8 cellular contexts compared by ENCODE assay signal in the genomic region with DNA sequence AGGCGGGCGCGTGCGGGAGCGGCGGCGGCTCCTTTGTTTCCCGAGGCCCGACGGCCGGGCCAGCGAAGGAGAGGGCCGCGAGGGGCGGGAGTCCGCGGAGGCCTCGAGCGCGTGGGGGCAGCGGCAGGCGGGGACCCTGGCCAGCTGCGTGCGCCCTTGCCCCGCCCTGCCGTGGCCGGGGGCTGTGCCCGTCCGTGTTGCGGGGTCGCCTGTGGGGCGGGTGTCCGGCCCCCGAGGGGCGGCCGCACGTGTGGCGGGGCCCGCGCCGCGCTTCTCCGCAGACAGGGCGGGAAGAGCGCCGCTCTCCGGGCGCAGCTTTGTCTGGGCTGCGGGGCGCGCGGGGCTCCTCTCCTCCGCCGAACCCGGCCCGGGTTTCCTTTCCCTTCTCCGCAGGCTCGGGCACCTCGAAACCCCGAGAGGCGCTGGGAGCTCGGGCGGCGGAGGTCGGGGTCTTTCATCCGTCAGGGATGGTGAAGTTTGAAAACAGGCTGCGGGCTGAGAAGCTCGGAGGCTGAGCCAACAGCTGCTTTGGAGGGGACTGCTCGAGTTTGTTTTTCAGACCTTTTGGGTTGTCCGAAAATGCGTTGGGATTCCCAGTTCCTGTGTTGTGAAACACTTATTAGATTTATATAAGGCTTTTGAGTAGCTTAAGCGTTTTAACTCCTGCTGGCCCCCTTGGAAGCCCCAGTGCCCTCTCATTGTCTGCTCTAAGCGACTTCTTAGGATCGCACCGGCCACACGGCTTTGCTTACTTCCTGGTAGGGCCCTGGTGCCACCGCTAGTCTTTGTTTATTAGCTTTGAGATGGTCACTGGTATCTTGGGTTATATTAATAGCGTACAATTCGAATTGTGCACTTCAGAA. TPM values are rescaled to one million over a fixed set of nuclear protein-coding genes. Genes with fewer than 3 reads are reported as not detected.
DNase-seq lines count a peak whose midpoint lies in the region; ATAC-seq, FAIRE-seq and TF ChIP-seq lines count a peak whose summit lies in the region.

No MANE protein-coding gene starts in this region.

- H3K27ac ChIP-seq in KOPT-K1 (ENCODE audit: low read depth, low read length, poor library complexity, severe bottlenecking) (peak overlapping the region; percentile 88), SK-N-MC (no peak overlapping the region), GM12878 (ENCODE audit: control insufficient read depth, insufficient read depth) (peak overlapping the region; percentile 95), iPS DF 6.9 (ENCODE audit: low read length) (no peak overlapping the region), rectal smooth muscle tissue (ENCODE audit: low read depth, low read length) (peak overlapping the region; percentile 92)

- no peak for TF ChIP-seq POLR2A in GM12878 (IDR thresholded peaks at IDR 0.05; ENCODE audit: low read depth, low read length)

- RAD21 ChIA-PET in GM12878 (lab: Charles Lee; ENCODE audit: unreplicated experiment), result interaction anchor here (0.6 to 8.7 kb wide), 20 partner anchors 9 to 465 kb away, joined by 3 to 197 read pairs (median 8); partner anchors contain the start of gene FBXL22

- no peak for TF ChIP-seq EP300 in GM12878 (IDR thresholded peaks at IDR 0.05; ENCODE audit: borderline replicate concordance in 1 of 2, control insufficient read depth in 1 of 2, low read depth in 2 of 2, low read length in 2 of 2)

- H3K36me3 ChIP-seq in KOPT-K1 (ENCODE audit: insufficient read depth, low read length) (no peaks in the 10 kb centered on the region), SK-N-MC (ENCODE audit: insufficient read depth, low read length) (no peaks in the 10 kb centered on the region), GM12878 (ENCODE audit: control insufficient read depth in 2 of 2, insufficient read depth in 2 of 2, low read length in 1 of 2) (no peaks in the 10 kb centered on the region), iPS DF 6.9 (ENCODE audit: control insufficient read depth, insufficient read depth, low read length) (no peaks in the 10 kb centered on the region), rectal smooth muscle tissue (ENCODE audit: control insufficient read depth, insufficient read depth, low read length) (no peaks in the 10 kb centered on the region)

- no peak for FAIRE-seq in GM12878 (lab: Jason Lieb, UNC)

- peak; percentile 65 for DNase-seq in Caki2 (ENCODE audit: low read depth)
- no peak for DNase-seq in SK-N-MC (ENCODE audit: low read depth, low spot score)
- no peak for DNase-seq in GM12878 (ENCODE audit: low read depth, low spot score)
- no peak for DNase-seq in iPS DF 6.9 (ENCODE audit: low read depth, low spot score)
- no peak for DNase-seq in NCI-H1048 (lab: John Stamatoyannopoulos, UW)

- no peaks in the 10 kb centered on the region for H3K27me3 ChIP-seq in GM12878 (replicated peaks in 1 of 2; ENCODE audit: control insufficient read depth in 2 of 2, insufficient read depth in 2 of 2, low read length in 1 of 2)
- H3K27me3 ChIP-seq in iPS DF 6.9 (ENCODE audit: control insufficient read depth, insufficient read depth, low read length), result peaks cover 52% of the 10 kb centered on the region
- no peaks in the 10 kb centered on the region for H3K27me3 ChIP-seq in rectal smooth muscle tissue (ENCODE audit: control insufficient read depth, insufficient read depth, low read length)

- POLR2A ChIA-PET in GM12878 (lab: Charles Lee), result interaction anchor here (0.6 to 8.7 kb wide), 24 partner anchors 9 to 620 kb away, joined by 3 to 110 read pairs (median 6); partner anchors contain the start of gene FBXL22

- H3K4me1 ChIP-seq in GM12878 (ENCODE audit: control insufficient read depth, insufficient read depth, low read length) (peaks cover 30% of the 10 kb centered on the region), iPS DF 6.9 (ENCODE audit: control insufficient read depth, insufficient read depth, low read length) (no peaks in the 10 kb centered on the region), rectal smooth muscle tissue (ENCODE audit: control insufficient read depth, insufficient read depth, low read length) (peaks cover 37% of the 10 kb centered on the region)

- peak; percentile 27 for TF ChIP-seq RAD21 in GM12878 (IDR thresholded peaks at IDR 0.05; ENCODE audit: insufficient read depth, low read depth, low read length)

- H2AFZ ChIP-seq in GM12878 (ENCODE audit: control insufficient read depth, low read depth, low read length), result peak overlapping the region; percentile 38; the same call in 1 of the 2 replicates

- SMC1A ChIA-PET in GM12878 (lab: Charles Lee; ENCODE audit: uncharacterized antibody, unreplicated experiment), result interaction anchor here (1.0 to 8.7 kb wide), 20 partner anchors 8 to 94 kb away, joined by 3 to 151 read pairs (median 11); partner anchors contain the start of gene FBXL22

- 2% methylated on average over 60 of the region's 79 CpGs for WGBS in GM12878 (ENCODE audit: insufficient coverage, insufficient replicate concordance, low lambda C conversion rate, missing lambda C conversion rate)
- WGBS in iPS DF 6.9 (ENCODE audit: insufficient coverage, insufficient read length), result no CpG with 5 or more reads among the region's 79 CpGs

- H3K4me3 ChIP-seq in SK-N-MC (peak overlapping the region; percentile 75), GM12878 (peak overlapping the region; percentile 96), iPS DF 6.9 (ENCODE audit: low read length) (peak overlapping the region; percentile 76; the same call in 1 of the 2 replicates), rectal smooth muscle tissue (ENCODE audit: low read length) (peak overlapping the region; percentile 81)

- in situ Hi-C loops in Caki2 (cut with HindIII; ENCODE audit: low pct_unique_long_range_greater_than_20kb, low sequenced_read_pairs), result no loop called here
- in situ Hi-C loops in GM12878 (cut with MboI), result no loop called here

- TF ChIP-seq CTCF in GM12878 (IDR thresholded peaks at IDR 0.05 in 2 of 3, conservative IDR thresholded peaks at IDR 0.05 in 1 of 3; ENCODE audit: control insufficient read depth in 2 of 3, extremely low read depth in 1 of 3, insufficient read depth in 1 of 3, low read depth in 3 of 3, low read length in 3 of 3), result peak; percentile 17 to 38 (median 33)

- ATAC-seq in GM21367 (IDR thresholded peaks at IDR 0.05; ENCODE audit: unreplicated experiment) (peak; percentile 9), GM12878 (peak; percentile 34)

- CTCF ChIA-PET in GM12878 (lab: Yijun Ruan, JAX), result interaction anchor here (0.6 to 6.4 kb wide), 26 partner anchors 8 to 440 kb away, joined by 3 to 81 read pairs (median 6); partner anchors contain the start of gene FBXL22

- no peaks in the 10 kb centered on the region for H4K20me1 ChIP-seq in GM12878 (ENCODE audit: control insufficient read depth, insufficient read depth)

- intact Hi-C loops in GM12878 (cut with micrococcal nuclease; ENCODE audit: unreplicated experiment), result loop anchor here (5.0 to 10.0 kb wide), 4 partner anchors 37 to 590 kb away; partner anchors contain the start of genes CIAO2A and SNX1

- H3K9me3 ChIP-seq in KOPT-K1 (ENCODE audit: insufficient read depth, low read length, poor library complexity, severe bottlenecking), result no peaks in the 10 kb centered on the region
- H3K9me3 ChIP-seq in SK-N-MC (ENCODE audit: low read depth, low read length), result no peaks in the 10 kb centered on the region
- H3K9me3 ChIP-seq in GM12878 (replicated peaks; ENCODE audit: control insufficient read depth, insufficient read depth, low read length), result no peaks in the 10 kb centered on the region
- no peaks in the 10 kb centered on the region for H3K9me3 ChIP-seq in iPS DF 6.9 (ENCODE audit: control insufficient read depth, insufficient read depth, low read length)

- no TSS peak for BruUV-seq in GM12878 (replicated peaks; lab: Mats Ljungman, UMichigan)

- H3K4me2 ChIP-seq in GM12878 (ENCODE audit: control insufficient read depth, insufficient read depth), result peak overlapping the region; percentile 62

- H3K9ac ChIP-seq in SK-N-MC (ENCODE audit: insufficient read length) (peak overlapping the region; percentile 90), GM12878 (ENCODE audit: control insufficient read depth, insufficient read depth, low read length) (peak overlapping the region; percentile 96), rectal smooth muscle tissue (ENCODE audit: low read length) (peak overlapping the region; percentile 73)

- peaks cover 77% of the 10 kb centered on the region for H3K79me2 ChIP-seq in GM12878 (ENCODE audit: control insufficient read depth, insufficient read depth, low read length)

TF ChIP-seq in GM12878, 131 proteins besides CTCF, POLR2A, EP300 and RAD21 (continues in another document):
- TF ChIP-seq NRF1 (conservative IDR thresholded peaks at IDR 0.05; ENCODE audit: low read depth, low read length) (no peak), SMAD1 (IDR thresholded peaks at IDR 0.05; ENCODE audit: low read depth, partially characterized antibody) (no peak), BHLHE40 (IDR thresholded peaks at IDR 0.05; ENCODE audit: borderline replicate concordance in 1 of 2, low read depth in 2 of 2, low read length in 1 of 2) (peak; percentile 64 to 93; a peak in 3 of 4 replicates), ZNF207 (IDR thresholded peaks at IDR 0.05; ENCODE audit: borderline replicate concordance) (no peak), CBX3 (IDR thresholded peaks at IDR 0.05; ENCODE audit: borderline replicate concordance, low read depth) (no peak)

RNA-seq across cellular contexts. Expression of gene USP3, which starts 0.8 kb away (rescaled TPM):
- 41.2 and 53.3 TPM in 2 replicates for total RNA-seq in Caki2 (2014; rRNA removed; shearing (Covaris generic); ENCODE audit: low replicate concordance)
- 459 and 461 TPM in 2 replicates for total RNA-seq in GM12878 (2013; cell fraction: nucleolus; rRNA removed)
- total RNA-seq in GM12878 (2014; rRNA removed) (47.1 and 49.8 TPM in 2 replicates), GM12878 (2014; rRNA removed; fragmentation: Illumina TruSeq; extraction: Trizol) (58.8 and 61.3 TPM in 2 replicates), GM12878 (2021) (64.5 and 65.1 TPM in 2 replicates)
- polyA plus RNA-seq in GM12878 (2011; ENCODE audit: low read depth), result 32.8 TPM
- polyA plus RNA-seq in GM12878 (2011; rRNA removed) (50.3 and 54.0 TPM in 2 replicates), GM12878 (2014; fragmentation: Illumina TruSeq; extraction: Trizol) (52.6 and 58.7 TPM in 2 replicates), GM12878 (2014; fragmentation: Nextera tagmentation; extraction: Ambion mirVana) (10 to 100 TPM; 23.8 to 45.7 TPM), GM12878 (2014; rRNA removed) (30.1 and 31.9 TPM in 2 replicates), GM12878 (2016; fragmentation: Nextera tagmentation; extraction: Ambion mirVana) (10 to 100 TPM; 48.0 to 54.0 TPM)
- polyA plus RNA-seq in GM12878 (2011; cell fraction: cytosol; rRNA removed), result 27.3 and 47.7 TPM in 2 replicates
- 143 and 189 TPM in 2 replicates for polyA plus RNA-seq in GM12878 (2011; cell fraction: nucleus; rRNA removed)
- polyA plus RNA-seq in GM12878 (2012), result 38.6 and 46.2 TPM in 2 replicates
- polyA minus RNA-seq in GM12878 (2011; rRNA and poly(A)+ RNA removed), result 82.4 and 103 TPM in 2 replicates
- polyA minus RNA-seq in GM12878 (2011; cell fraction: cytosol; rRNA and poly(A)+ RNA removed), result 22.2 and 35.9 TPM in 2 replicates
- polyA minus RNA-seq in GM12878 (2011; cell fraction: nucleus; rRNA and poly(A)+ RNA removed), result 103 and 169 TPM in 2 replicates

Comparison
In these comparisons a context has a peak if more than half of its experiments do, and no peak if none do; other contexts are left out.
1. H3K27ac ChIP-seq: peak in KOPT-K1 (single experiment), GM12878 (single experiment) and rectal smooth muscle tissue (single experiment); none in SK-N-MC (single experiment) and iPS DF 6.9 (single experiment).
2. Peak in every context shown above with its lines, with median percentiles within 50 percentile points of each other: H3K4me3 ChIP-seq and H3K9ac ChIP-seq.